ENCODE assay signal across 1 cellular context in the genomic region with DNA sequence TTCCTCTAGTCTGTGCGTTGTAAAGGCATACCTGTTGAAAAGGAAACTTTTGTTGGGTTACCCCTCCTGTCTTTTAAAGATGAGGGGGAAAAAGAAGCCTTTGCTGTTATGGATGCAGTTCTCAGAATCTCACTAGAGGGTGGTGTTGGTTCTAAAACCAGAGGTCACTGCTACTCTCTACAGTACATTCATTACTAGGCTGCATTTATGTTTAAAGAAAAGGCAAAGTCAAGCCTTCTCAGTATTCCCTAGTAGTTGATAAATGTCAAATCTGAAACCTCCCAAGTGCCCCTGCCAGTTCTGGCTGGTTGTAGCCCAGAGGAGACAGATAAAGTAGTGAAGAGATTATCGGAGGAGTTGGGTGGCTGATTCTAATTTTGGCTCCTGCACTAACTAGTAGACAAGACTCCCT.
TF ChIP-seq lines count a peak whose summit lies in the region.

No MANE protein-coding gene starts in this region.

TF ChIP-seq in HepG2, 621 proteins besides CTCF, POLR2A, EP300 and RAD21 (continued from another document):
- no peak for TF ChIP-seq FOXK1 (CRISPR knock-in tag; IDR thresholded peaks at IDR 0.05; ENCODE audit: borderline replicate concordance, low read depth)
TF ChIP-seq in HepG2: peak in this region for 2.
